In the genomic region with DNA sequence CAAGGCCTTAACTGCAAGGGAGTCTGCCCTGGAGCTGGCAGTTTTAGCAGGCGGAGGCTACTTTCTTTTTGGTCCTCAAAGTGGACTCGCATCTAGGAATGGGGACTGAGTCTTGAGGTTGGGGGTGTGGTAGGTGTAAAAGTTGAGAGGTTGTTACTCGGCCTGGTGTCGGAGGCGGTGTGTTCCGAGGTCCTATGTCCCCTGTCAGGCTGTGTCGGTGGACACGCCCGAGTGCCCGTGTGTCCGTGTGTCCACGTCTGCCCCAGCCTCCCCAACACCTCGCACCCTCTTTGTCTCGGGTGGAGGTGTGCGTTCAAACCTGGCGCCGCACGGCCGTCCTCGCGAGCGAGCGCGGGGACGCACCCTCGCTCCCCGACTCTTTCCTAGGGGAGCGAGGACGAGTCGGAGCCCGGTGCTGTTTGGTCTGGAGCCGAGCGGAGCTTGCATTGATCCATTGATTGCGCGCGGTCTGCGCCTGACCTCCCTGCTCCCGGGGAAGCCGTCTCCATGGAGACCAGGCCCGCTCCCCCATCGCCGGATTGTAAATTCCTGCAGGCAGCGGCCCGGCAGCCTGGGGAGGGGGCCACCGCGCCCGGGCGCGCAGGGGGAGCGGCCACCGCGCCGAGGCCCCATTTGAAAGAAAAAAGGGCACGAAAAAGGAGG, we compare ENCODE assay signal across 8 cellular contexts. TPM values are rescaled to one million over a fixed set of nuclear protein-coding genes. Genes with fewer than 3 reads are reported as not detected.
DNase-seq lines count a peak whose midpoint lies in the region; ATAC-seq and TF ChIP-seq lines count a peak whose summit lies in the region.

No MANE protein-coding gene starts in this region.

- peak in 1 of 2 donors; percentile 74 for DNase-seq in cardiac muscle cell (ENCODE audit: low read depth in 1 of 2, low spot score in 1 of 2)
- DNase-seq in left cardiac atrium = no peak
- no peak for DNase-seq in memory B cell (ENCODE audit: low spot score in 2 of 2)
- DNase-seq in uterus = no peak
- no peak for DNase-seq in putamen (ENCODE audit: low spot score)
- no peak for DNase-seq in UCSD-AML1 (lab: John Stamatoyannopoulos, UW; ENCODE audit: unreplicated experiment)

- H3K4me1 Mint-ChIP-seq in brain = peaks cover 47% of the 10 kb centered on the region
- H3K4me1 Mint-ChIP-seq in memory B cell = peaks cover 18% of the 10 kb centered on the region

- intact Hi-C loops in left cardiac atrium (cut with DNase I) (no loop called here), uterus (cut with DNase I; ENCODE audit: low total_unique reads) (no loop called here)

- H3K27ac ChIP-seq in cardiac muscle cell (peak overlapping the region; percentile 92), uterus (no peak overlapping the region)

- H3K9me3 Mint-ChIP-seq in brain = no peaks in the 10 kb centered on the region
- no peaks in the 10 kb centered on the region for H3K9me3 Mint-ChIP-seq in memory B cell

- ATAC-seq in left cardiac atrium (no peak), memory B cell (ENCODE audit: low read depth) (no peak), GM18861 (IDR thresholded peaks at IDR 0.05; ENCODE audit: unreplicated experiment) (no peak)

- H3K4me3 Mint-ChIP-seq in brain = peak overlapping the region; percentile 82 to 90 (median 85)
- peak overlapping the region; percentile 69 for H3K4me3 Mint-ChIP-seq in memory B cell

- H3K9me3 ChIP-seq in cardiac muscle cell (ENCODE audit: low read depth) (no peaks in the 10 kb centered on the region), uterus (no peaks in the 10 kb centered on the region)

- H3K4me1 ChIP-seq in cardiac muscle cell (ENCODE audit: low read depth) (peaks cover 30% of the 10 kb centered on the region), uterus (peaks cover 0 to 11% of the 10 kb centered on the region in 2 donors)

- H3K27ac Mint-ChIP-seq in brain (peak overlapping the region; percentile 35 to 95 (median 79)), memory B cell (no peak overlapping the region)

- TF ChIP-seq CTCF in cardiac muscle cell (IDR thresholded peaks at IDR 0.05; ENCODE audit: low read depth, low read length) (no peak), brain (conservative IDR thresholded peaks at IDR 0.05) (no peak), uterus (IDR thresholded peaks at IDR 0.05) (no peak)

- peak overlapping the region; percentile 68 for H3K4me3 ChIP-seq in cardiac muscle cell
- H3K4me3 ChIP-seq in uterus = peak overlapping the region; percentile 12 to 35

- TF ChIP-seq POLR2A in uterus (IDR thresholded peaks at IDR 0.05) = no peak

- H3K27me3 Mint-ChIP-seq in brain (peaks cover 23% of the 10 kb centered on the region), memory B cell (peaks cover 35% of the 10 kb centered on the region)

- H3K36me3 Mint-ChIP-seq in brain (no peaks in the 10 kb centered on the region), memory B cell (no peaks in the 10 kb centered on the region)

- H3K27me3 ChIP-seq in cardiac muscle cell (peaks cover 15% of the 10 kb centered on the region), uterus (no peaks in the 10 kb centered on the region)

- H3K36me3 ChIP-seq in cardiac muscle cell (no peaks in the 10 kb centered on the region), uterus (no peaks in the 10 kb centered on the region)

RNA-seq across cellular contexts. Expression of a gene that starts 0.5 kb away (rescaled TPM):
- 74.9 and 78.7 TPM in 2 replicates for total RNA-seq in cardiac muscle cell
- 78.2 and 81.8 TPM in 2 replicates for polyA plus RNA-seq in cardiac muscle cell
- under 1 TPM; 0.13 to 0.44 TPM for total RNA-seq in left cardiac atrium
- polyA plus RNA-seq in brain (ENCODE audit: insufficient read depth, low read depth, low replicate concordance) = 1.6 TPM
- total RNA-seq in uterus = 1 to 10 TPM in 1 of 4 donors, under 1 TPM in 1, not detected in 2; 0.61 to 3.3 TPM

RNA-seq across cellular contexts. Expression of a gene that starts 46.2 kb away (rescaled TPM):
- total RNA-seq in cardiac muscle cell (26.3 and 46.2 TPM in 2 replicates), left cardiac atrium (10 to 100 TPM; 24.1 to 26.4 TPM), uterus (10 to 100 TPM; 18.9 to 56.1 (median 41.1) TPM)
- polyA plus RNA-seq in cardiac muscle cell (59.6 and 67.5 TPM in 2 replicates), brain (ENCODE audit: insufficient read depth, low read depth, low replicate concordance) (43.0 TPM)

Comparison
In these comparisons a context has a peak if more than half of its experiments do, and no peak if none do; other contexts are left out.
1. RNA of a gene that starts 0.5 kb away (total RNA-seq): 74.9 to 78.7 TPM in cardiac muscle cell; 0.61 to 3.3 TPM in uterus and 0.13 to 0.44 TPM in left cardiac atrium; every median in the first group is over 10 times any median in the second.